8 cellular contexts compared by ENCODE assay signal in the genomic region with DNA sequence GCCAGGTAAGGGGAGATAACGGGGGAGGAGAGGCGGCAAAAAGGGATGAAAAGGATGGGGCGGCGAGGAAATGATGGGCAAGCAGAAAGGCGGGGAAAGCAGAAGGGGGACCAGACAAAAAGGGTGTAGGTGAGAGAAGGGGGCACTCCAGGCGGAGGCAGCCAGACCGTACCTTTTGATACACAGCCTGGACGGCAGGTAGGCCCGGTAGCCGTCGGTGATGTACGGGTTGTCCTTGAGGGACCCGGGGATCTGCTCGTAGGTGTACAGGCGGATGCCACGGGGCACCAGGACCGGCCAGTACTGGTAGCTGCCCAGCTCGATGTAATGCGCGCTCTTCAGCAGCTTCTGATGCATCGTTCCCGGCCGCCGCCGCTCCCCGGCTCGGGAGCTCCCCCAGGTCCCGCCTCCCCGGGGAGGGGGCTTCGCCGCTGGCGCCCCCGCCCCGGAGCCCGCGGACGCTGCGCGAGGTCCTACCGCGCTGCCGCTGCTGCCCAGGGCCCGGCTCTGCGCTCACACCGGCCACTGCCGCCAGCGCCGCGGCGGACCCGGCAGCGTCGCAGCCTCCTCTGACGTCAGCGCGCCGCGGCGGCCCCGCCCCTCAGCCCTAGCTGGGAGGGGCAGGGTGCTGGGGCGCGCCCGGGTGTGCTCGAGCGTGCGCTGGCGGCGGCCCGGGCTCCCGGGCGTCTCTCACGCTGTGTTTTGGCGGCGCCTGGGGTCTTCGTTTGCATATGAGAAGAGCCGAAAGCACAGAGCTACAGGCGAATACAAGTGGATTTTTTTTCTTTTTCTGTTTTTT. TPM values are rescaled to one million over a fixed set of nuclear protein-coding genes. Genes with fewer than 3 reads are reported as not detected.
DNase-seq lines count a peak whose midpoint lies in the region; ATAC-seq lines count a peak whose summit lies in the region.

A gene with protein sequence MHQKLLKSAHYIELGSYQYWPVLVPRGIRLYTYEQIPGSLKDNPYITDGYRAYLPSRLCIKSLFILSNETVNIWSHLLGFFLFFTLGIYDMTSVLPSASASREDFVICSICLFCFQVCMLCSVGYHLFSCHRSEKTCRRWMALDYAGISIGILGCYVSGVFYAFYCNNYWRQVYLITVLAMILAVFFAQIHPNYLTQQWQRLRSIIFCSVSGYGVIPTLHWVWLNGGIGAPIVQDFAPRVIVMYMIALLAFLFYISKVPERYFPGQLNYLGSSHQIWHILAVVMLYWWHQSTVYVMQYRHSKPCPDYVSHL (minus strand): TSS at position 571 of the 799 bp plus-strand sequence. CDS start 214 bp downstream, at position 357.

- H3K4me1 ChIP-seq in esophagus (ENCODE audit: control insufficient read depth in 2 of 2, insufficient read depth in 2 of 2, low read length in 1 of 2), result peaks cover 0 to 4% of the 10 kb centered on the region in 2 donors
- H3K4me1 ChIP-seq in muscle layer of colon (ENCODE audit: insufficient read depth, low read length), result peaks cover 13% of the 10 kb centered on the region

- ATAC-seq in GM21526 (IDR thresholded peaks at IDR 0.05; ENCODE audit: low FRiP score, unreplicated experiment), result peak; percentile 98

- no peaks in the 10 kb centered on the region for H3K9me3 ChIP-seq in esophagus (ENCODE audit: control insufficient read depth in 2 of 2, insufficient read depth in 1 of 2, low read depth in 1 of 2, low read length in 1 of 2)
- no peaks in the 10 kb centered on the region for H3K9me3 ChIP-seq in muscle layer of colon (ENCODE audit: low read length)

- WGBS in esophagus, 2 donors, result 1% methylated on average over 72 to 77 of the region's 77 CpGs

- no peaks in the 10 kb centered on the region for H3K36me3 ChIP-seq in esophagus (ENCODE audit: control insufficient read depth in 2 of 2, insufficient read depth in 2 of 2, low read length in 1 of 2)
- no peaks in the 10 kb centered on the region for H3K36me3 ChIP-seq in muscle layer of colon (ENCODE audit: insufficient read depth, low read length)

- peak within 1 kb of the TSS; percentile 80 to 86 for H3K4me3 ChIP-seq in esophagus (ENCODE audit: low read depth in 1 of 2, low read length in 2 of 2)
- peak within 1 kb of the TSS; percentile 82 to 85 for H3K4me3 ChIP-seq in muscle layer of colon (ENCODE audit: low read depth in 1 of 2, low read length in 2 of 2)

- peak; percentile 58 for DNase-seq in DMS153 (lab: John Stamatoyannopoulos, UW)
- peak; percentile 79 for DNase-seq in HuH-7 (ENCODE audit: low spot score)
- peak; percentile 94 for DNase-seq in OCI-M1 (lab: John Stamatoyannopoulos, UW)
- DNase-seq in activated T-cell treated with anti-CD3 and anti-CD28 coated beads for 48 hours (ENCODE audit: low read depth), result peak; percentile 83
- DNase-seq in stimulated activated CD8-positive, alpha-beta memory T cell treated with anti-CD3 and anti-CD28 coated beads, Interleukin-7, amount 100 ng/mL, for 24 hours (ENCODE audit: low read depth), result peak; percentile 64

- H3K27me3 ChIP-seq in esophagus (ENCODE audit: control insufficient read depth in 1 of 2, insufficient read depth in 2 of 2, low read length in 2 of 2), result no peaks in the 10 kb centered on the region
- H3K27me3 ChIP-seq in muscle layer of colon (ENCODE audit: control insufficient read depth in 1 of 2, insufficient read depth in 2 of 2, low read length in 2 of 2), result no peaks in the 10 kb centered on the region

- H3K9ac ChIP-seq in muscle layer of colon (ENCODE audit: low read length), result peak within 1 kb of the TSS; percentile 81

- peak within 1 kb of the TSS; percentile 58 to 86 for H3K27ac ChIP-seq in esophagus (ENCODE audit: low read depth in 2 of 2, low read length in 1 of 2)
- peak within 1 kb of the TSS; percentile 54 for H3K27ac ChIP-seq in muscle layer of colon (ENCODE audit: low read depth, low read length)

RNA-seq across cellular contexts. Expression of the gene that starts here (rescaled TPM):
- 1 to 10 TPM; 2.1 to 4.0 TPM for polyA plus RNA-seq in esophagus

Comparison
In these comparisons a context has a peak if more than half of its experiments do, and no peak if none do; other contexts are left out.
1. Peak in every context shown above with its lines: DNase-seq, ATAC-seq, H3K4me3 ChIP-seq and H3K27ac ChIP-seq.